20 cellular contexts compared by ENCODE assay signal in the genomic region with DNA sequence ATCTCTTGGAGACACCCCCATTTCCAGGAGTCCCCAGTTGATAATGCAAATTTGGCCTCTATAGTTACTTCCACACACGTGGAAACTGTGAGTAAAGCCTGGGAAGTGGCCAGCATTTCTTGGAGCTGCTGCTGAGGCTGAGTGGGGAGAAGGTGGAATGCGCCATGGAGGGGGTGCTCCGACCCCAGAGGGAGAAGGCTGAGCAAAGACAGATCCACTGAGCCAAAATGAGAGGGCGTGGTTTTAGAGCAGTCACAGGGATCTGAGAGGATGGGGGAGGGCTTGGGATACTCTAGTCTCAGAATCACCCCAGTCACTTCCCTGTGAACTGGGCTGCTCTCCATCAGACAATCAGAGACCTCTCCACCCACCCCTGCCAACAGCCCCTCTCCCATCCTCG. TPM values are rescaled to one million over a fixed set of nuclear protein-coding genes. Genes with fewer than 3 reads are reported as not detected.
DNase-seq lines count a peak whose midpoint lies in the region; ATAC-seq and TF ChIP-seq lines count a peak whose summit lies in the region.
"Had no signal": no experiment of that assay in that cellular context is flagged by ENCODE, and none has a peak within 500 bp of the region (broad histone marks: within the 10 kb centered on the region; RNA-seq: fewer than 3 reads in every experiment).

No MANE protein-coding gene starts in this region.

- H3K4me3 ChIP-seq in right atrium auricular region = no peak overlapping the region
- no peak overlapping the region for H3K4me3 ChIP-seq in choroid plexus epithelial cell (ENCODE audit: low read depth, low read length)
- H3K4me3 ChIP-seq in left lung = no peak overlapping the region
- H3K4me3 ChIP-seq: esophagus squamous epithelium, psoas muscle, uterus had no signal

- H3K36me3 ChIP-seq in right atrium auricular region (peaks cover 12% of the 10 kb centered on the region), left lung (peaks cover 0 to 18% of the 10 kb centered on the region in 2 donors)
- H3K36me3 ChIP-seq: uterus had no signal

- DNase-seq in Right ventricle myocardium inferior (ENCODE audit: missing footprints) (no peak), right atrium auricular region (ENCODE audit: low spot score) (no peak), choroid plexus epithelial cell (ENCODE audit: low read depth) (peak; percentile 59), left lung (no peak), stromal cell of bone marrow (ENCODE audit: low read depth) (peak; percentile 45), NCI-H1417 (lab: John Stamatoyannopoulos, UW) (no peak), kidney glomerular epithelial cell (lab: John Stamatoyannopoulos, UW) (no peak), ACHN (no peak)
- DNase-seq: activated effector memory CD4-positive, alpha-beta T cell treated with anti-CD3 and anti-CD28 coated beads, Interleukin-2, amount 50 U/mL, for 16 hours; CD8-positive, alpha-beta memory T cell; DND-41; esophagus squamous epithelium; naive B cell; NCI-H1417 treated with DMSO at 0.1 percent for 48 hours; psoas muscle; RPMI8226; stimulated activated naive CD8-positive, alpha-beta T cell treated with anti-CD3 and anti-CD28 coated beads, Interleukin-15, amount 100 ng/mL, for 72 hours; T-helper 2 cell had no signal

- H3K27ac ChIP-seq in right atrium auricular region (peak overlapping the region in 1 of 2 donors; percentile 30), left lung (no peak overlapping the region)
- H3K27ac ChIP-seq: psoas muscle had no signal

- TF ChIP-seq CTCF in right atrium auricular region (IDR thresholded peaks at IDR 0.05) (no peak), choroid plexus epithelial cell (conservative IDR thresholded peaks at IDR 0.05; ENCODE audit: low read depth, low read length) (no peak), left lung (IDR thresholded peaks at IDR 0.05) (no peak)

- in situ Hi-C loops in ACHN (cut with HindIII; ENCODE audit: low pct_ligation_motif_present, low pct_unique_long_range_greater_than_20kb, low sequenced_read_pairs) = no loop called here

- H3K4me1 ChIP-seq in right atrium auricular region (peaks cover 0 to 13% of the 10 kb centered on the region in 2 donors), left lung (no peaks in the 10 kb centered on the region)
- H3K4me1 ChIP-seq: psoas muscle, uterus had no signal

- H3K9me3 ChIP-seq in right atrium auricular region (no peaks in the 10 kb centered on the region), left lung (no peaks in the 10 kb centered on the region)
- H3K9me3 ChIP-seq: esophagus squamous epithelium, psoas muscle, uterus had no signal

- H3K27me3 ChIP-seq in right atrium auricular region (no peaks in the 10 kb centered on the region), left lung (no peaks in the 10 kb centered on the region)
- H3K27me3 ChIP-seq: esophagus squamous epithelium, uterus had no signal

- intact Hi-C loops in Right ventricle myocardium inferior (cut with DNase I) = no loop called here
- intact Hi-C loops in left lung (cut with DNase I) = no loop called here

- peak; percentile 61 for ATAC-seq in Right ventricle myocardium inferior
- peak; percentile 14 for ATAC-seq in left lung
- ATAC-seq: activated CD4-positive, CD25-positive, alpha-beta regulatory T cell treated with anti-CD3 and anti-CD28 coated beads, Interleukin-2, amount 50 U/mL, for 24 hours; stimulated activated naive CD8-positive, alpha-beta T cell treated with anti-CD3 and anti-CD28 coated beads, Interleukin-15, amount 100 ng/mL, for 72 hours had no signal

RNA-seq across cellular contexts. Expression of a gene that starts 38.7 kb away (rescaled TPM):
- total RNA-seq in Right ventricle myocardium inferior (2.3 TPM), right atrium auricular region (1 to 10 TPM; 2.4 to 6.8 TPM), left lung (1 to 10 TPM; 6.2 to 6.4 TPM)

Comparison
In these comparisons a context has a peak if more than half of its experiments do, and no peak if none do; other contexts are left out.
1. DNase-seq: peak in choroid plexus epithelial cell (single experiment) and stromal cell of bone marrow (single experiment); none in Right ventricle myocardium inferior (single experiment), right atrium auricular region (single experiment), left lung (0 of 2), NCI-H1417 (0 of 3), kidney glomerular epithelial cell (single experiment) and ACHN (single experiment).